Comparison of ENCODE assay signal across 1 cellular context in genomic region chr1:155893389-155894142, GRCh38.
TF ChIP-seq lines count a peak whose summit lies in the region.

No MANE protein-coding gene starts in this region.

TF ChIP-seq in HepG2, 621 proteins besides CTCF, POLR2A, EP300 and RAD21 (continued from another document and continues in another):
- no peak for TF ChIP-seq SOX13 (IDR thresholded peaks at IDR 0.05)
- peak in 1 of 2 experiments; percentile 43; a peak in 1 of 4 replicates for TF ChIP-seq SOX13 (CRISPR knock-in tag; conservative IDR thresholded peaks at IDR 0.05 in 1 of 2, IDR thresholded peaks at IDR 0.05 in 1 of 2)
- 0 out of 2 replicates have a peak, but pooled peaks have one; percentile 44 for TF ChIP-seq MIXL1 (CRISPR knock-in tag; IDR thresholded peaks at IDR 0.05)
- peak; percentile 28; the same call in 1 of the 2 replicates for TF ChIP-seq ETV5 (CRISPR knock-in tag; IDR thresholded peaks at IDR 0.05; ENCODE audit: borderline replicate concordance)
- TF ChIP-seq SAP130 (CRISPR knock-in tag; IDR thresholded peaks at IDR 0.05; ENCODE audit: low read depth): peak; percentile 82
- peak; percentile 15; the same call in 1 of the 2 replicates for TF ChIP-seq HOMEZ (CRISPR knock-in tag; IDR thresholded peaks at IDR 0.05; ENCODE audit: low read depth)
- no peak for TF ChIP-seq ZNF629 (CRISPR knock-in tag; conservative IDR thresholded peaks at IDR 0.05)
- peak; percentile 64 for TF ChIP-seq ZNF121 (CRISPR knock-in tag; IDR thresholded peaks at IDR 0.05)
- TF ChIP-seq FOXA3 (CRISPR knock-in tag; IDR thresholded peaks at IDR 0.05): peak; percentile 43; the same call in 1 of the 2 replicates
- no peak for TF ChIP-seq ATF5 (CRISPR knock-in tag; IDR thresholded peaks at IDR 0.05; ENCODE audit: low read depth)
- TF ChIP-seq MAFK (conservative IDR thresholded peaks at IDR 0.05 in 1 of 2, IDR thresholded peaks at IDR 0.05 in 1 of 2; ENCODE audit: low read length in 2 of 2): peak in 1 of 2 experiments; percentile 27; a peak in 1 of 4 replicates
- 0 out of 2 replicates have a peak, but pooled peaks have one; percentile 37 for TF ChIP-seq CREB1 (IDR thresholded peaks at IDR 0.05)
- 0 out of 2 replicates have a peak, but pooled peaks have one; percentile 28 for TF ChIP-seq CREB1 (CRISPR knock-in tag; IDR thresholded peaks at IDR 0.05)
- no peak for TF ChIP-seq JUND (CRISPR knock-in tag; IDR thresholded peaks at IDR 0.05)
- TF ChIP-seq SOX6 (IDR thresholded peaks at IDR 0.05): no peak
- TF ChIP-seq SOX6 (CRISPR knock-in tag; IDR thresholded peaks at IDR 0.05): peak; percentile 70; the same call in 1 of the 2 replicates
- TF ChIP-seq SSRP1 (CRISPR knock-in tag; IDR thresholded peaks at IDR 0.05): 0 out of 2 replicates have a peak, but pooled peaks have one; percentile 23
- 0 out of 2 replicates have a peak, but pooled peaks have one; percentile 24 for TF ChIP-seq PHF21A (CRISPR knock-in tag; IDR thresholded peaks at IDR 0.05)
- peak; percentile 46; the same call in 1 of the 3 replicates for TF ChIP-seq MXI1 (IDR thresholded peaks at IDR 0.05; ENCODE audit: borderline replicate concordance, low read depth, low read length)
- peak; percentile 23; the same call in 1 of the 2 replicates for TF ChIP-seq ZNF501 (CRISPR knock-in tag; IDR thresholded peaks at IDR 0.05)
- peak; percentile 62 for TF ChIP-seq FOSL2 (CRISPR knock-in tag; IDR thresholded peaks at IDR 0.05)
- TF ChIP-seq ARID3A (IDR thresholded peaks at IDR 0.05; ENCODE audit: low read depth, low read length): 0 out of 2 replicates have a peak, but pooled peaks have one; percentile 26
- peak; percentile 91 for TF ChIP-seq SALL1 (CRISPR knock-in tag; IDR thresholded peaks at IDR 0.05)
- peak; percentile 71; the same call in 1 of the 2 replicates for TF ChIP-seq AHDC1 (CRISPR knock-in tag; IDR thresholded peaks at IDR 0.05; ENCODE audit: borderline replicate concordance)
- TF ChIP-seq ZNF800 (CRISPR knock-in tag; IDR thresholded peaks at IDR 0.05): 0 out of 2 replicates have a peak, but pooled peaks have one; percentile 21
- peak; percentile 68; the same call in 1 of the 2 replicates for TF ChIP-seq KAT7 (CRISPR knock-in tag; IDR thresholded peaks at IDR 0.05; ENCODE audit: borderline replicate concordance)
- TF ChIP-seq ZEB1 (IDR thresholded peaks at IDR 0.05; ENCODE audit: insufficient replicate concordance, low read depth): no peak
- no peak for TF ChIP-seq ZNF292 (CRISPR knock-in tag; IDR thresholded peaks at IDR 0.05; ENCODE audit: borderline replicate concordance, low read depth)
- TF ChIP-seq ARID5B (CRISPR knock-in tag; IDR thresholded peaks at IDR 0.05): peak; percentile 78; the same call in 1 of the 2 replicates
- TF ChIP-seq RBFOX2 (IDR thresholded peaks at IDR 0.05; ENCODE audit: low read depth, low read length): no peak
